In the genomic region with DNA sequence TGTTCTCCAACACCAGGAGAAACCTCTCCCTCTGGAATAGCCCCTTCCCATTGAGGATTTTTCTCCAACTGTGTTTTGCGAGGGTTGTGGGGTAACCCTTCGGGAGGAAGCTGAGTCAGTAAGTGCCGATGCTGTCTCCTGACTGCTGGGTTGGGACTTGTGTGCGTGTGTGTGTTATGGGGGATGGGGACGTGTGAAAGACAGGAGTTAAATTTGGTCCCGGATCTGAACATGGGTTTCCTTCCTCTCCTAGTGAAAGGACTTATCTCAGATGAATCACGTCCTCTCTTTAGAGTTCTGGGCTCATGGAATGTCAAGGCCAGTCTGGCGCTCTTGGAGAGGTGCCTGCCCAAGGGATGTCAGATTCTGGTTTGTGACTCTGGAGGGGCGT, we compare ENCODE assay signal across 9 cellular contexts. TPM values are rescaled to one million over a fixed set of nuclear protein-coding genes. Genes with fewer than 3 reads are reported as not detected.
DNase-seq lines count a peak whose midpoint lies in the region; TF ChIP-seq lines count a peak whose summit lies in the region.
"Had no signal": no experiment of that assay in that cellular context is flagged by ENCODE, and none has a peak within 500 bp of the region (broad histone marks: within the 10 kb centered on the region; RNA-seq: fewer than 3 reads in every experiment).

No MANE protein-coding gene starts in this region.

- peak overlapping the region; percentile 68 to 96 (median 86) for H3K27ac ChIP-seq in adrenal gland
- H3K27ac ChIP-seq in left ventricle myocardium inferior (replicated peaks) = peak overlapping the region; percentile 86

- TF ChIP-seq POLR2A in adrenal gland (IDR thresholded peaks at IDR 0.05) = peak; percentile 13 to 89

- DNase-seq in HS-5 (ENCODE audit: low read depth) = peak; percentile 76
- peak; percentile 72 to 95 (median 93) for DNase-seq in adrenal gland
- DNase-seq in left ventricle myocardium inferior = no peak
- DNase-seq in skeletal muscle cell (ENCODE audit: low read depth) = peak; percentile 52
- DNase-seq in NCI-H510A treated with DMSO at 0.1 percent for 48 hours (lab: John Stamatoyannopoulos, UW) = no peak
- DNase-seq in DMS79 treated with DMSO at 0.1 percent for 48 hours (lab: John Stamatoyannopoulos, UW) = no peak
- no peak for DNase-seq in NCI-H510A (lab: John Stamatoyannopoulos, UW)
- no peak for DNase-seq in NCI-H187 (lab: John Stamatoyannopoulos, UW)
- DNase-seq: stimulated activated CD4-positive, alpha-beta T cell treated with anti-CD3 and anti-CD28 coated beads, Interleukin-2, amount 100 ng/mL, for 24 hours had no signal

- no peaks in the 10 kb centered on the region for H3K9me3 ChIP-seq in adrenal gland (replicated peaks in 1 of 3)
- H3K9me3 ChIP-seq in left ventricle myocardium inferior (replicated peaks) = no peaks in the 10 kb centered on the region

- H3K4me1 ChIP-seq in adrenal gland (replicated peaks in 1 of 2) (peaks cover 43 to 46% of the 10 kb centered on the region in 2 donors), left ventricle myocardium inferior (peaks cover 94% of the 10 kb centered on the region)

- H3K36me3 ChIP-seq in adrenal gland (replicated peaks in 1 of 2) (no peaks in the 10 kb centered on the region), left ventricle myocardium inferior (no peaks in the 10 kb centered on the region)

- WGBS in adrenal gland, 4 donors = 13 to 23% (median 15%) methylated on average over 9 of the region's 9 CpGs

- H3K27me3 ChIP-seq in adrenal gland (no peaks in the 10 kb centered on the region), left ventricle myocardium inferior (ENCODE audit: low read depth) (no peaks in the 10 kb centered on the region)

- H3K4me3 ChIP-seq in adrenal gland (peak overlapping the region in 1 of 4 donors; percentile 10), left ventricle myocardium inferior (peak overlapping the region; percentile 34), skeletal muscle cell (ENCODE audit: low read depth, low read length) (no peak overlapping the region)

- TF ChIP-seq CTCF in adrenal gland (IDR thresholded peaks at IDR 0.05) (no peak), left ventricle myocardium inferior (IDR thresholded peaks at IDR 0.05; ENCODE audit: borderline replicate concordance) (no peak)

- intact Hi-C loops in adrenal gland (cut with DNase I) (no loop called here), left ventricle myocardium inferior (cut with micrococcal nuclease) (no loop called here)

RNA-seq across cellular contexts. Expression of a gene that starts 33.3 kb away (rescaled TPM):
- total RNA-seq in adrenal gland = 10 to 100 TPM; 33.9 to 71.0 (median 52.6) TPM
- 10 to 100 TPM in 2 of 3 donors, 1 to 10 TPM in 1; 5.3 to 40.5 (median 17.5) TPM for polyA plus RNA-seq in adrenal gland
- 12.2 TPM for total RNA-seq in left ventricle myocardium inferior

RNA-seq across cellular contexts. Expression of a gene that starts 39.3 kb away (rescaled TPM):
- total RNA-seq in adrenal gland (not detected), left ventricle myocardium inferior (not detected)
- not detected for polyA plus RNA-seq in adrenal gland

Comparison
In these comparisons a context has a peak if more than half of its experiments do, and no peak if none do; other contexts are left out.
1. DNase-seq: peak in HS-5 (single experiment), adrenal gland (7 of 7) and skeletal muscle cell (single experiment); none in left ventricle myocardium inferior (single experiment), NCI-H510A treated with DMSO at 0.1 percent for 48 hours (single experiment), DMS79 treated with DMSO at 0.1 percent for 48 hours (single experiment), NCI-H510A (single experiment) and NCI-H187 (0 of 2).